In genomic region chr5:169356811-169357210, GRCh38 we compare ENCODE assay signal across 3 cellular contexts.
TF ChIP-seq lines count a peak whose summit lies in the region.

No MANE protein-coding gene starts in this region.

TF ChIP-seq in SK-N-SH, 30 proteins besides CTCF, POLR2A, EP300 and RAD21:
- TF ChIP-seq TAF1 (IDR thresholded peaks at IDR 0.05; ENCODE audit: borderline replicate concordance, low read depth, low read length) (no peak), MXI1 (IDR thresholded peaks at IDR 0.05; ENCODE audit: low read depth, low read length) (no peak), MAX (IDR thresholded peaks at IDR 0.05; ENCODE audit: low read depth) (no peak), NRF1 (IDR thresholded peaks at IDR 0.05; ENCODE audit: low read depth, low read length) (no peak), GATA2 (CRISPR knock-in tag; IDR thresholded peaks at IDR 0.05) (no peak), TEAD4 (IDR thresholded peaks at IDR 0.05; ENCODE audit: borderline replicate concordance, insufficient read depth) (no peak), NFIC (IDR thresholded peaks at IDR 0.05; ENCODE audit: borderline replicate concordance) (no peak), RFX5 (IDR thresholded peaks at IDR 0.05; ENCODE audit: low read length) (no peak), USF2 (IDR thresholded peaks at IDR 0.05; ENCODE audit: borderline replicate concordance, low read depth, low read length) (no peak), FOXM1 (IDR thresholded peaks at IDR 0.05; ENCODE audit: low read depth) (no peak), JUND (IDR thresholded peaks at IDR 0.05) (no peak), GABPA (IDR thresholded peaks at IDR 0.05; ENCODE audit: low read depth) (no peak), CHD2 (IDR thresholded peaks at IDR 0.05; ENCODE audit: low read length, partially characterized antibody) (no peak), FOXJ3 (CRISPR knock-in tag; IDR thresholded peaks at IDR 0.05) (no peak), FOSL2 (IDR thresholded peaks at IDR 0.05; ENCODE audit: borderline replicate concordance, low read depth) (no peak), ZBTB33 (IDR thresholded peaks at IDR 0.05; ENCODE audit: borderline replicate concordance, low read depth) (no peak), TCF12 (IDR thresholded peaks at IDR 0.05) (no peak), POLR2AphosphoS5 (IDR thresholded peaks at IDR 0.05; ENCODE audit: low read depth, low read length) (no peak), EZH2phosphoT487 (IDR thresholded peaks at IDR 0.05; ENCODE audit: borderline replicate concordance, low read depth) (no peak), IRF3 (IDR thresholded peaks at IDR 0.05; ENCODE audit: low read depth, low read length) (no peak)

TF ChIP-seq in SK-N-SH treated with all-trans-retinoic acid at 6 μM for 48 hours, 23 proteins besides CTCF, POLR2A, EP300 and RAD21:
- TF ChIP-seq ESRRG (CRISPR knock-in tag; IDR thresholded peaks at IDR 0.05), result no peak
- TF ChIP-seq ZFP30 (CRISPR knock-in tag; IDR thresholded peaks at IDR 0.05), result no peak
- no peak for TF ChIP-seq TSHZ2 (CRISPR knock-in tag; IDR thresholded peaks at IDR 0.05)
- no peak for TF ChIP-seq CREB5 (CRISPR knock-in tag; IDR thresholded peaks at IDR 0.05; ENCODE audit: low read depth)
- TF ChIP-seq ZC3H10 (CRISPR knock-in tag; IDR thresholded peaks at IDR 0.05), result no peak
- TF ChIP-seq BACH2 (CRISPR knock-in tag; IDR thresholded peaks at IDR 0.05; ENCODE audit: borderline replicate concordance), result no peak
- TF ChIP-seq OSR1 (CRISPR knock-in tag; IDR thresholded peaks at IDR 0.05), result no peak

TF ChIP-seq in GM23338, 12 proteins besides CTCF, POLR2A, EP300 and RAD21:
- TF ChIP-seq ZNF331 (CRISPR knock-in tag; IDR thresholded peaks at IDR 0.05; ENCODE audit: low read depth) (no peak), ZNF462 (CRISPR knock-in tag; IDR thresholded peaks at IDR 0.05) (no peak), POLR2AphosphoS5 (IDR thresholded peaks at IDR 0.05; ENCODE audit: low read depth) (no peak), EZH2 (IDR thresholded peaks at IDR 0.05; ENCODE audit: low read depth, unreplicated experiment) (no peak), EZH2phosphoT487 (IDR thresholded peaks at IDR 0.05; ENCODE audit: unreplicated experiment) (no peak)
